Comparison of ENCODE assay signal across 1 cellular context in the genomic region with DNA sequence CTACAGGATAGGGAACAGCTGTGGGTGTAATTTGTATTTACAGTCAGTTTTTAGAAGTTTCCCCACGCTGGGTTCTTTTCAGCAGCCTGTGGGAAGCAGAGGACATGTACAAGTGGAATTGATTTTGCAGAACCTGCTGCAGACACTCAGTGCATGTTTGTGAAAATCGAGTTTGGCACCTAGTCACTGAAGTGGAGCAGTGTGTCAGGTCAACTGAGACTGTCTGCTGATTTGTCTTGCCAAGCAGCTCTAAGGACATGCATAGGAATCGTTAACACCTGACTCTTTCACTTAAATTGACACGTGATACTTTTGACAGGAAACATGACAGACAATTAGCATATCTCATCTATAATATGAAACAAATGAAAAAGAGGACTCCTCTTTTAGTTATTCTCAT.
TF ChIP-seq lines count a peak whose summit lies in the region.

No MANE protein-coding gene starts in this region.

TF ChIP-seq in IMR-90, 13 proteins besides CTCF, POLR2A, EP300 and RAD21:
- TF ChIP-seq RFX5 (IDR thresholded peaks at IDR 0.05; ENCODE audit: low read depth, low read length) (no peak), NFE2L2 (IDR thresholded peaks at IDR 0.05; ENCODE audit: low read depth, low read length) (no peak), CHD1 (IDR thresholded peaks at IDR 0.05; ENCODE audit: low read depth, low read length) (no peak), BHLHE40 (IDR thresholded peaks at IDR 0.05; ENCODE audit: low read depth, low read length) (no peak), SMC3 (IDR thresholded peaks at IDR 0.05; ENCODE audit: low read depth, low read length) (no peak), RCOR1 (IDR thresholded peaks at IDR 0.05; ENCODE audit: insufficient replicate concordance, low read length) (no peak), CEBPB (IDR thresholded peaks at IDR 0.05; ENCODE audit: low read depth, low read length) (no peak), MAFK (IDR thresholded peaks at IDR 0.05; ENCODE audit: low read depth, low read length) (no peak), ELK1 (IDR thresholded peaks at IDR 0.05; ENCODE audit: borderline replicate concordance, low read depth, low read length) (no peak), USF2 (IDR thresholded peaks at IDR 0.05; ENCODE audit: low read depth, low read length) (no peak), FOS (IDR thresholded peaks at IDR 0.05; ENCODE audit: low read depth, low read length) (no peak), MAZ (IDR thresholded peaks at IDR 0.05; ENCODE audit: borderline replicate concordance, low read depth, low read length) (no peak)
